ENCODE assay signal across 16 cellular contexts in genomic region chr10:60955321-60955720, GRCh38.
"Had no signal": no experiment of that assay in that cellular context is flagged by ENCODE, and none has a peak within 500 bp of the region (broad histone marks: within the 10 kb centered on the region; RNA-seq: fewer than 3 reads in every experiment).

No MANE protein-coding gene starts in this region.

- H3K9me3 Mint-ChIP-seq: activated T-helper 2 cell treated with anti-CD3 and anti-CD28 coated beads, Interferon-gamma antibody, Interleukin-2, Interleukin-4, amounts not matched to agents 10 μg/mL and 5 μg/mL and 100 μg/mL, durations not matched to agents 14 hours and 24 hours and 36 hours; natural killer cell treated with Interleukin-12 subunit alpha and Interleukin-12 subunit beta and Interleukin-15 and Interleukin-18, amount 100 ng/mL, for 72 hours; stimulated activated naive CD8-positive, alpha-beta T cell treated with anti-CD3 and anti-CD28 coated beads, Interleukin-15, amount 100 ng/mL, for 72 hours had no signal

- H3K4me3 Mint-ChIP-seq: natural killer cell treated with Interleukin-12 subunit alpha and Interleukin-12 subunit beta and Interleukin-15 and Interleukin-18, amount 100 ng/mL, for 72 hours; stimulated activated naive CD8-positive, alpha-beta T cell treated with anti-CD3 and anti-CD28 coated beads, Interleukin-15, amount 100 ng/mL, for 72 hours; T-helper 17 cell had no signal

- H3K27me3 Mint-ChIP-seq: progenitor cell of endocrine pancreas had no signal

- H3K4me3 ChIP-seq: testis, upper lobe of right lung had no signal

- H3K4me1 ChIP-seq: upper lobe of right lung had no signal

- H3K27ac Mint-ChIP-seq: activated T-helper 2 cell treated with anti-CD3 and anti-CD28 coated beads, Interferon-gamma antibody, Interleukin-2, Interleukin-4, amounts not matched to agents 10 μg/mL and 5 μg/mL and 100 μg/mL, durations not matched to agents 14 hours and 24 hours and 36 hours; natural killer cell treated with Interleukin-12 subunit alpha and Interleukin-12 subunit beta and Interleukin-15 and Interleukin-18, amount 100 ng/mL, for 72 hours; progenitor cell of endocrine pancreas; stimulated activated naive CD8-positive, alpha-beta T cell treated with anti-CD3 and anti-CD28 coated beads, Interleukin-15, amount 100 ng/mL, for 72 hours; T-helper 17 cell had no signal

- H3K27me3 ChIP-seq: brain microvascular endothelial cell, testis, upper lobe of right lung had no signal

- DNase-seq: activated CD4-positive, alpha-beta T cell treated with anti-CD3 and anti-CD28 coated beads, Interleukin-2, amount 50 U/mL, for 1 hour; activated CD4-positive, CD25-positive, alpha-beta regulatory T cell; activated naive CD4-positive, alpha-beta T cell treated with anti-CD3 and anti-CD28 coated beads, Interleukin-2, amount 50 U/mL, for 16 hours; brain microvascular endothelial cell; nucleus accumbens; stimulated activated CD4-positive, alpha-beta T cell treated with anti-CD3 and anti-CD28 coated beads, Interleukin-4, amount 100 ng/mL, for 1 hour; stimulated activated naive CD8-positive, alpha-beta T cell treated with anti-CD3 and anti-CD28 coated beads, Interleukin-15, amount 100 ng/mL, for 72 hours; T-helper 17 cell; testis; upper lobe of right lung had no signal

- H3K36me3 Mint-ChIP-seq: natural killer cell treated with Interleukin-12 subunit alpha and Interleukin-12 subunit beta and Interleukin-15 and Interleukin-18, amount 100 ng/mL, for 72 hours had no signal

- H3K36me3 ChIP-seq: brain microvascular endothelial cell, upper lobe of right lung had no signal

- ATAC-seq: esophagus mucosa; left lobe of liver; natural killer cell treated with Interleukin-12 subunit alpha and Interleukin-12 subunit beta and Interleukin-15 and Interleukin-18, amount 100 ng/mL, for 72 hours; sciatic nerve; stimulated activated naive CD8-positive, alpha-beta T cell treated with anti-CD3 and anti-CD28 coated beads, Interleukin-15, amount 100 ng/mL, for 72 hours; T-helper 17 cell had no signal

- H3K27ac ChIP-seq: testis, upper lobe of right lung had no signal

- H3K4me1 Mint-ChIP-seq: stimulated activated naive CD8-positive, alpha-beta T cell treated with anti-CD3 and anti-CD28 coated beads, Interleukin-15, amount 100 ng/mL, for 72 hours had no signal
